ENCODE assay signal across 8 cellular contexts in genomic region chr2:226030369-226031077, GRCh38.
DNase-seq lines count a peak whose midpoint lies in the region; ATAC-seq and TF ChIP-seq lines count a peak whose summit lies in the region.

No MANE protein-coding gene starts in this region.

- no peaks in the 10 kb centered on the region for H3K36me3 Mint-ChIP-seq in central memory CD8-positive, alpha-beta T cell (ENCODE audit: insufficient read depth)
- no peaks in the 10 kb centered on the region for H3K36me3 Mint-ChIP-seq in memory B cell

- DNase-seq in MV-4-11 (lab: John Stamatoyannopoulos, UW) (peak; percentile 37), memory B cell (ENCODE audit: low spot score in 2 of 2) (no peak), uterus (no peak), kidney tubule cell (ENCODE audit: low spot score) (no peak)
- DNase-seq in central memory CD8-positive, alpha-beta T cell (ENCODE audit: low spot score in 2 of 2), result no peak

- no peak overlapping the region for H3K27ac Mint-ChIP-seq in central memory CD8-positive, alpha-beta T cell (ENCODE audit: low read depth)
- H3K27ac Mint-ChIP-seq in memory B cell, result no peak overlapping the region

- H3K4me1 Mint-ChIP-seq in central memory CD8-positive, alpha-beta T cell, result no peaks in the 10 kb centered on the region
- H3K4me1 Mint-ChIP-seq in memory B cell, result peaks cover 17% of the 10 kb centered on the region

- no peaks in the 10 kb centered on the region for H3K9me3 ChIP-seq in uterus

- no peaks in the 10 kb centered on the region for H3K4me1 ChIP-seq in uterus

- peak overlapping the region; percentile 61 to 75 for H3K27ac ChIP-seq in uterus

- no peaks in the 10 kb centered on the region for H3K36me3 ChIP-seq in uterus

- H3K9me3 Mint-ChIP-seq in central memory CD8-positive, alpha-beta T cell, result peaks cover 5% of the 10 kb centered on the region
- H3K9me3 Mint-ChIP-seq in memory B cell, result no peaks in the 10 kb centered on the region

- peaks cover 31% of the 10 kb centered on the region for H3K27me3 Mint-ChIP-seq in central memory CD8-positive, alpha-beta T cell
- H3K27me3 Mint-ChIP-seq in memory B cell, result peaks cover 9% of the 10 kb centered on the region

- H3K4me3 ChIP-seq in uterus, result peak overlapping the region; percentile 49 to 54

- H3K4me3 Mint-ChIP-seq in central memory CD8-positive, alpha-beta T cell, result peak overlapping the region; percentile 14
- H3K4me3 Mint-ChIP-seq in memory B cell, result peak overlapping the region; percentile 78

- peak; percentile 28 for ATAC-seq in GM18498 (IDR thresholded peaks at IDR 0.05; ENCODE audit: unreplicated experiment)
- no peak for ATAC-seq in central memory CD8-positive, alpha-beta T cell (replicated peaks; ENCODE audit: extremely low read depth, poor library complexity, severe bottlenecking)
- ATAC-seq in memory B cell (ENCODE audit: low read depth), result peak; percentile 53
- ATAC-seq in GM21737 (IDR thresholded peaks at IDR 0.05; ENCODE audit: unreplicated experiment), result no peak
- ATAC-seq in HG02970 (IDR thresholded peaks at IDR 0.05; ENCODE audit: low FRiP score, unreplicated experiment), result no peak

- TF ChIP-seq POLR2A in uterus (IDR thresholded peaks at IDR 0.05), result no peak

- no peaks in the 10 kb centered on the region for H3K27me3 ChIP-seq in uterus

- intact Hi-C loops in uterus (cut with DNase I; ENCODE audit: low total_unique reads), result no loop called here

- TF ChIP-seq CTCF in uterus (IDR thresholded peaks at IDR 0.05), result no peak

Comparison
In these comparisons a context has a peak if more than half of its experiments do, and no peak if none do; other contexts are left out.
1. ATAC-seq: peak in GM18498 (single experiment) and memory B cell (single experiment); none in central memory CD8-positive, alpha-beta T cell (single experiment), GM21737 (single experiment) and HG02970 (single experiment).